ENCODE assay signal across 8 cellular contexts in the genomic region with DNA sequence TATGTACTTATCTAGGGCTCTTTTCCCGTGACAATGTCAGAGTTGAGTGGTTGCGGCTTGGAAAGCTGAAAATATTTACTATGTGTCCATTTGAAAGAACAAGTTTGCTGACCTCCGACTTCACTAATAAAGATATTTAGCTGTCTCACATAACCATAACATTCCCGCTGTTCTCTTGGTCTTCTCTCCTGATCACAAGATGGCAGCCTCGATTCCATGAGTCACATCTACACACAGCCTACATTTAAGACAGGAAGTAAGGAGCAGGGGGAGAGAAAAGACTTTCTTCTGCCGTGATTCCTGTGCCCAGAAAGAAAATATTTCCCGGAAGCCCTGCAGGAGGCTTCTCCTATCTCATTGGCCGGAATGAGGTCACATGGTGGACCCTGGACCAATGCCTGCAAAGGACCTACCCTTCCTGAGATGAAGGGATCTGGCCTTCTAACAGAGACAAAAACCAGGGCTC. TPM values are rescaled to one million over a fixed set of nuclear protein-coding genes. Genes with fewer than 3 reads are reported as not detected.
DNase-seq lines count a peak whose midpoint lies in the region; ATAC-seq and TF ChIP-seq lines count a peak whose summit lies in the region.

No MANE protein-coding gene starts in this region.

- no peak overlapping the region for H3K4me3 ChIP-seq in mesodermal cell (ENCODE audit: extremely low read depth, insufficient read depth, low read length, poor library complexity, severe bottlenecking)

- no peaks in the 10 kb centered on the region for H3K9me3 ChIP-seq in mesodermal cell (ENCODE audit: control insufficient read depth, low read length)

- H3K36me3 Mint-ChIP-seq in chondrocyte (ENCODE audit: low read depth) = no peaks in the 10 kb centered on the region

- H3K4me1 Mint-ChIP-seq in chondrocyte (ENCODE audit: low read depth) = peaks cover 19% of the 10 kb centered on the region

- peaks cover 6% of the 10 kb centered on the region for H3K4me1 ChIP-seq in mesodermal cell (ENCODE audit: control insufficient read depth, insufficient read depth, low read length, poor library complexity, severe bottlenecking)

- no peaks in the 10 kb centered on the region for H3K36me3 ChIP-seq in mesodermal cell (ENCODE audit: control insufficient read depth, insufficient read depth, low read length)

- no peak for ATAC-seq in HG03565 (IDR thresholded peaks at IDR 0.05; ENCODE audit: unreplicated experiment)

- H3K4me3 Mint-ChIP-seq in chondrocyte (ENCODE audit: unreplicated experiment) = peak overlapping the region; percentile 52

- peak overlapping the region; percentile 96 for H3K27ac Mint-ChIP-seq in chondrocyte (ENCODE audit: unreplicated experiment)

- WGBS in mesodermal cell (ENCODE audit: insufficient coverage in 2 of 2), 2 experiments = 87 to 100% methylated on average over 3 to 5 of the region's 8 CpGs

- H3K9me3 Mint-ChIP-seq in chondrocyte (ENCODE audit: low read depth) = peaks cover 3% of the 10 kb centered on the region

- DNase-seq in DMS153 (lab: John Stamatoyannopoulos, UW) (peak; percentile 53), MV-4-11 (lab: John Stamatoyannopoulos, UW) (peak; percentile 40), chondrocyte (ENCODE audit: low spot score) (no peak), T-helper 2 cell (no peak), GF-D8 (lab: John Stamatoyannopoulos, UW) (no peak)
- no peak for DNase-seq in NK-92 treated with Interleukin-12 subunit alpha and Interleukin-12 subunit beta, amount 100 ng/mL, for 24 hours (lab: John Stamatoyannopoulos, UW)

- TF ChIP-seq CTCF in chondrocyte (IDR thresholded peaks at IDR 0.05) = no peak

- peaks cover 8% of the 10 kb centered on the region for H3K27me3 Mint-ChIP-seq in chondrocyte (ENCODE audit: low read depth)

- H3K27ac ChIP-seq in mesodermal cell (ENCODE audit: low read depth, low read length, severe bottlenecking) = peak overlapping the region; percentile 29

RNA-seq across cellular contexts. Expression of gene SYT13, which starts 47.4 kb away (rescaled TPM):
- 1.8 to 3.2 TPM (median 2.8 TPM) in 3 replicates for total RNA-seq in chondrocyte
- polyA plus RNA-seq in mesodermal cell (2013, experiment 1 of 2) = 1.4 TPM
- polyA plus RNA-seq in mesodermal cell (2013, experiment 2 of 2) = 1.0 TPM

Comparison
In these comparisons a context has a peak if more than half of its experiments do, and no peak if none do; other contexts are left out.
1. DNase-seq: peak in DMS153 (single experiment) and MV-4-11 (single experiment); none in chondrocyte (single experiment), T-helper 2 cell (0 of 5), GF-D8 (single experiment) and NK-92 treated with Interleukin-12 subunit alpha and Interleukin-12 subunit beta, amount 100 ng/mL, for 24 hours (single experiment).